Comparison of ENCODE assay signal across 32 cellular contexts in genomic region chr1:57362480-57362879, GRCh38.
"Had no signal": no experiment of that assay in that cellular context is flagged by ENCODE, and none has a peak within 500 bp of the region (broad histone marks: within the 10 kb centered on the region; RNA-seq: fewer than 3 reads in every experiment).

No MANE protein-coding gene starts in this region.

- H3K4me1 ChIP-seq: Peyer's patch had no signal

- H3K27ac ChIP-seq: Peyer's patch, VCaP had no signal

- ATAC-seq: activated naive CD8-positive, alpha-beta T cell treated with anti-CD3 and anti-CD28 coated beads, Interleukin-2, amount 50 U/mL, for 24 hours; PC-3 had no signal

- H3K4me3 ChIP-seq: Peyer's patch had no signal

- H3K27me3 ChIP-seq: Peyer's patch had no signal

- DNase-seq: activated B cell treated with CpG ODN at 0.5 μM for 24 hours; activated CD4-positive, alpha-beta memory T cell treated with anti-CD3 and anti-CD28 coated beads for 36 hours; activated CD4-positive, alpha-beta T cell treated with anti-CD3 and anti-CD28 coated beads for 4 hours; activated CD4-positive, alpha-beta T cell treated with anti-CD3 and anti-CD28 coated beads, Interleukin-2, amount 50 U/mL, for 1 hour; activated CD4-positive, CD25-positive, alpha-beta regulatory T cell treated with anti-CD3 and anti-CD28 coated beads, Interleukin-2, amount 50 U/mL, for 72 hours; activated CD8-positive, alpha-beta memory T cell treated with anti-CD3 and anti-CD28 coated beads, Interleukin-2, amount 50 U/mL, for 4 hours; activated effector memory CD4-positive, alpha-beta T cell treated with Interleukin-2 at 50 U/mL for 16 hours; activated naive CD4-positive, alpha-beta T cell treated with anti-CD3 and anti-CD28 coated beads, Interleukin-2, amount 10 ng/mL, durations not matched to agents 7 days and 5 days; activated naive CD8-positive, alpha-beta T cell treated with anti-CD3 and anti-CD28 coated beads, Interleukin-2, amount 50 U/mL, for 24 hours; activated T-cell treated with anti-CD3 and anti-CD28 coated beads for 4 hours; activated T-cell treated with anti-CD3 and anti-CD28 coated beads, Interleukin-2, amount 50 U/mL, for 48 hours; anterior cingulate cortex; cerebellar nuclear complex; Karpas-422; KBM-7; NCI-H1105; NCI-H1417 treated with DMSO at 0.1 percent for 48 hours; NCI-H187 treated with DMSO at 0.1 percent for 48 hours; NCI-H2081; NCI-H2171 treated with DMSO at 0.1 percent for 48 hours; NCI-H226; NCI-H446 treated with DMSO at 0.1 percent for 48 hours; NCI-H69; NK-92 treated with Interleukin-12 subunit alpha and Interleukin-12 subunit beta, amount 100 ng/mL, for 24 hours; PC-3; Peyer's patch; RPMI8226; SW 1271; T-helper 1 cell; T-helper 2 cell; T-helper 9 cell had no signal

- H3K36me3 ChIP-seq: Peyer's patch had no signal
